1 cellular context compared by ENCODE assay signal in genomic region chr7:100804681-100805431, GRCh38.
TF ChIP-seq lines count a peak whose summit lies in the region.

No MANE protein-coding gene starts in this region.

TF ChIP-seq in K562, 482 proteins besides CTCF, POLR2A, EP300 and RAD21:
- peak; percentile 48; the same call in 1 of the 2 replicates for TF ChIP-seq RBFOX2 (IDR thresholded peaks at IDR 0.05; ENCODE audit: low read depth, low read length)
- TF ChIP-seq POLR2G (IDR thresholded peaks at IDR 0.05; ENCODE audit: low read depth, low read length), result peak; percentile 39; the same call in 1 of the 2 replicates
- TF ChIP-seq ZEB2 (IDR thresholded peaks at IDR 0.05), result no peak
- peak; percentile 24; the same call in 1 of the 2 replicates for TF ChIP-seq ZNF316 (IDR thresholded peaks at IDR 0.05)
- TF ChIP-seq E2F6 (IDR thresholded peaks at IDR 0.05; ENCODE audit: borderline replicate concordance in 1 of 2, extremely low read depth in 1 of 2, insufficient read depth in 1 of 2, insufficient read length in 1 of 2, low read depth in 1 of 2, low read length in 1 of 2, poor library complexity in 1 of 2, severe bottlenecking in 1 of 2), result peak in 1 of 2 experiments; percentile 8
- TF ChIP-seq ZNF57 (CRISPR knock-in tag; IDR thresholded peaks at IDR 0.05), result no peak
